Comparison of ENCODE assay signal across 10 cellular contexts in genomic region chr2:217928324-217929293, GRCh38.
DNase-seq lines count a peak whose midpoint lies in the region; ATAC-seq and TF ChIP-seq lines count a peak whose summit lies in the region.
"Had no signal": no experiment of that assay in that cellular context is flagged by ENCODE, and none has a peak within 500 bp of the region (broad histone marks: within the 10 kb centered on the region; RNA-seq: fewer than 3 reads in every experiment).

No MANE protein-coding gene starts in this region.

- ATAC-seq in Right ventricle myocardium inferior (peak; percentile 19), aorta (ENCODE audit: low FRiP score) (peak; percentile 57), GM19397 (IDR thresholded peaks at IDR 0.05; ENCODE audit: unreplicated experiment) (no peak)

- H3K4me3 ChIP-seq in coronary artery = peak overlapping the region; percentile 61
- peak overlapping the region in 1 of 2 donors; percentile 43 for H3K4me3 ChIP-seq in muscle layer of duodenum (ENCODE audit: low read depth in 1 of 2, low read length in 2 of 2)
- no peak overlapping the region for H3K4me3 ChIP-seq in aorta (ENCODE audit: low read length in 2 of 2)
- H3K4me3 ChIP-seq: SJCRH30 had no signal

- peaks cover 42 to 96% of the 10 kb centered on the region in 2 donors for H3K4me1 ChIP-seq in muscle layer of duodenum (ENCODE audit: control insufficient read depth in 1 of 2, insufficient read depth in 2 of 2, low read length in 2 of 2)
- peaks cover 3 to 9% of the 10 kb centered on the region in 2 donors for H3K4me1 ChIP-seq in aorta (ENCODE audit: control insufficient read depth in 1 of 2, insufficient read depth in 2 of 2, low read length in 2 of 2)
- H3K4me1 ChIP-seq: SJCRH30 had no signal

- peak; percentile 76 for DNase-seq in Right ventricle myocardium inferior (ENCODE audit: missing footprints)
- no peak for DNase-seq in cardiac septum (ENCODE audit: low spot score)
- no peak for DNase-seq in coronary artery (ENCODE audit: low spot score)
- peak; percentile 86 to 89 for DNase-seq in aorta
- no peak for DNase-seq in activated CD8-positive, alpha-beta memory T cell treated with anti-CD3 and anti-CD28 coated beads, Interleukin-2, amount 50 U/mL, for 4 hours
- no peak for DNase-seq in activated CD4-positive, alpha-beta T cell treated with anti-CD3 and anti-CD28 coated beads, Interleukin-2, amount 50 U/mL, for 1 hour
- DNase-seq: CD4-positive, alpha-beta T cell; SJCRH30 had no signal

- TF ChIP-seq CTCF in coronary artery (IDR thresholded peaks at IDR 0.05) = no peak

- no peaks in the 10 kb centered on the region for H3K9me3 ChIP-seq in muscle layer of duodenum (ENCODE audit: control insufficient read depth in 1 of 2, low read length in 2 of 2)
- H3K9me3 ChIP-seq in aorta (ENCODE audit: control insufficient read depth, low read length) = no peaks in the 10 kb centered on the region
- H3K9me3 ChIP-seq: SJCRH30 had no signal

- H3K36me3 ChIP-seq in muscle layer of duodenum (ENCODE audit: control insufficient read depth in 1 of 2, insufficient read depth in 2 of 2, low read length in 2 of 2) = peaks cover 4 to 7% of the 10 kb centered on the region in 2 donors
- H3K36me3 ChIP-seq in aorta (ENCODE audit: control insufficient read depth in 1 of 2, insufficient read depth in 2 of 2, low read length in 1 of 2) = no peaks in the 10 kb centered on the region
- H3K36me3 ChIP-seq: SJCRH30 had no signal

- WGBS in aorta, 2 donors = 25 to 35% methylated on average over 9 of the region's 9 CpGs

- H3K27ac ChIP-seq in coronary artery (peak overlapping the region; percentile 93 to 99), muscle layer of duodenum (ENCODE audit: low read length) (peak overlapping the region; percentile 95), aorta (ENCODE audit: low read depth in 1 of 2, low read length in 2 of 2) (peak overlapping the region; percentile 98)
- H3K27ac ChIP-seq: SJCRH30 had no signal

- intact Hi-C loops in Right ventricle myocardium inferior (cut with DNase I) (no loop called here), cardiac septum (cut with DNase I) (no loop called here), aorta (cut with DNase I) (no loop called here)

- H3K27me3 ChIP-seq in muscle layer of duodenum (ENCODE audit: low read depth, low read length) (no peaks in the 10 kb centered on the region), aorta (ENCODE audit: control insufficient read depth in 1 of 2, insufficient read depth in 2 of 2, low read length in 1 of 2) (no peaks in the 10 kb centered on the region)
- H3K27me3 ChIP-seq: SJCRH30 had no signal

Comparison
In these comparisons a context has a peak if more than half of its experiments do, and no peak if none do; other contexts are left out.
1. DNase-seq: peak in Right ventricle myocardium inferior (single experiment) and aorta (2 of 2); none in cardiac septum (single experiment), coronary artery (single experiment), activated CD8-positive, alpha-beta memory T cell treated with anti-CD3 and anti-CD28 coated beads, Interleukin-2, amount 50 U/mL, for 4 hours (single experiment) and activated CD4-positive, alpha-beta T cell treated with anti-CD3 and anti-CD28 coated beads, Interleukin-2, amount 50 U/mL, for 1 hour (single experiment).
2. Peak in every context shown above with its lines, with median percentiles within 50 percentile points of each other: H3K27ac ChIP-seq.